Comparison of ENCODE assay signal across 8 cellular contexts in genomic region chr9:114033397-114034103, GRCh38. TPM values are rescaled to one million over a fixed set of nuclear protein-coding genes. Genes with fewer than 3 reads are reported as not detected.
DNase-seq lines count a peak whose midpoint lies in the region; ATAC-seq, FAIRE-seq and TF ChIP-seq lines count a peak whose summit lies in the region.

No MANE protein-coding gene starts in this region.

- TF ChIP-seq EP300 in A549 (IDR thresholded peaks at IDR 0.05): no peak
- no peak for TF ChIP-seq EP300 in tibial nerve (IDR thresholded peaks at IDR 0.05)

- H2BK15ac ChIP-seq in H9 (ENCODE audit: low read depth, low read length): no peak overlapping the region

- no peak for TF ChIP-seq POLR2A in A549 (IDR thresholded peaks at IDR 0.05; ENCODE audit: low read length)
- TF ChIP-seq POLR2A in adrenal gland (IDR thresholded peaks at IDR 0.05): no peak
- no peak for TF ChIP-seq POLR2A in tibial nerve (IDR thresholded peaks at IDR 0.05)

- no peaks in the 10 kb centered on the region for H3K79me1 ChIP-seq in H9 (ENCODE audit: insufficient read depth, low read depth, low read length, poor library complexity, severe bottlenecking)

- H2BK20ac ChIP-seq in H9 (ENCODE audit: low read depth, low read length, poor library complexity, severe bottlenecking): no peak overlapping the region

- no peak overlapping the region for H4K8ac ChIP-seq in H9 (replicated peaks; ENCODE audit: insufficient read length, low read depth, low read length)

- no peaks in the 10 kb centered on the region for H3K23me2 ChIP-seq in H9 (ENCODE audit: insufficient read length, low read depth, low read length, poor library complexity, severe bottlenecking)

- no peak overlapping the region for H3T11ph ChIP-seq in H9 (ENCODE audit: low read length)

- no peak overlapping the region for H2AFZ ChIP-seq in H9 (ENCODE audit: low read length)

- H3K4ac ChIP-seq in H9 (ENCODE audit: low read depth, low read length): no peak overlapping the region

- H3K9ac ChIP-seq in H9 (ENCODE audit: extremely low read depth, insufficient read length, low read length): no peak overlapping the region

- CTCF ChIA-PET in A549 (lab: Yijun Ruan, JAX): interaction anchor here (0.6 to 4.9 kb wide), 14 partner anchors 9 to 974 kb away, joined by 3 to 20 read pairs (median 4); no protein-coding TSS in a partner anchor

- intact Hi-C loops in adrenal gland (cut with DNase I) (no loop called here), natural killer cell (cut with micrococcal nuclease) (no loop called here)

- H3K23ac ChIP-seq in H9 (ENCODE audit: insufficient read length, low read depth, low read length): no peak overlapping the region

- H3K4me1 ChIP-seq in A549 (no peaks in the 10 kb centered on the region), H9 (ENCODE audit: insufficient read depth, low read length) (peaks cover 4% of the 10 kb centered on the region; the same call in 1 of the 2 replicates), adrenal gland (replicated peaks in 1 of 2) (no peaks in the 10 kb centered on the region), tibial nerve (peaks cover 0 to 12% (median 0%) of the 10 kb centered on the region in 4 donors)

- POLR2A ChIA-PET in A549 (lab: Yijun Ruan, JAX): no interaction called here

- H3K9me3 Mint-ChIP-seq in H9: no peaks in the 10 kb centered on the region
- H3K9me3 Mint-ChIP-seq in natural killer cell: no peaks in the 10 kb centered on the region

- peaks cover 17 to 57% (median 31%) of the 10 kb centered on the region in 3 experiments; a peak in 6 of 7 replicates for H3K36me3 Mint-ChIP-seq in H9 (ENCODE audit: insufficient read depth in 1 of 3, low read depth in 3 of 3)
- no peaks in the 10 kb centered on the region for H3K36me3 Mint-ChIP-seq in natural killer cell

- no peak overlapping the region for H3K4me3 ChIP-seq in A549
- H3K4me3 ChIP-seq in adrenal gland: no peak overlapping the region
- no peak overlapping the region for H3K4me3 ChIP-seq in tibial nerve

- TF ChIP-seq RAD21 in A549 (conservative IDR thresholded peaks at IDR 0.05 in 1 of 2, IDR thresholded peaks at IDR 0.05 in 1 of 2): peak; percentile 44 to 64; a peak in 3 of 5 replicates

- H3K56ac ChIP-seq in H9 (ENCODE audit: insufficient read length, low read depth, low read length): no peak overlapping the region

- H3K79me2 ChIP-seq in H9 (ENCODE audit: insufficient read depth, low read length): no peaks in the 10 kb centered on the region

- H4K20me1 ChIP-seq in H9 (ENCODE audit: control insufficient read depth, insufficient read depth, insufficient read length): no peaks in the 10 kb centered on the region

- no peaks in the 10 kb centered on the region for H3K27me3 ChIP-seq in H9 (ENCODE audit: insufficient read depth, low read length)
- H3K27me3 ChIP-seq in adrenal gland: no peaks in the 10 kb centered on the region
- no peaks in the 10 kb centered on the region for H3K27me3 ChIP-seq in tibial nerve

- H3K4me2 ChIP-seq in A549: no peak overlapping the region
- no peak overlapping the region for H3K4me2 ChIP-seq in H9 (ENCODE audit: insufficient read depth, insufficient read length, low read length)

- no peak overlapping the region for H4K91ac ChIP-seq in H9 (ENCODE audit: insufficient read length, low read depth, low read length)

- no peaks in the 10 kb centered on the region for H3K27me3 Mint-ChIP-seq in H9 (ENCODE audit: low read depth)
- H3K27me3 Mint-ChIP-seq in natural killer cell (ENCODE audit: low read depth in 2 of 2): no peaks in the 10 kb centered on the region

- peak in 1 of 2 experiments; percentile 73; a peak in 3 of 6 replicates for ATAC-seq in A549
- no peak for ATAC-seq in natural killer cell

- H2AK5ac ChIP-seq in H9 (ENCODE audit: insufficient read length, low read length): no peak overlapping the region

- no peak overlapping the region for H2BK120ac ChIP-seq in H9 (ENCODE audit: low read depth, low read length, poor library complexity, severe bottlenecking)

- no peak overlapping the region for H3K18ac ChIP-seq in H9 (ENCODE audit: insufficient read length, low read depth, low read length)

- no peak overlapping the region for H3K27ac ChIP-seq in A549
- no peak overlapping the region for H3K27ac ChIP-seq in H9 (ENCODE audit: insufficient read length, low read depth, low read length)
- no peak overlapping the region for H3K27ac ChIP-seq in adrenal gland
- no peak overlapping the region for H3K27ac ChIP-seq in tibial nerve

- peaks cover 0 to 53% of the 10 kb centered on the region in 2 donors for H3K36me3 ChIP-seq in adrenal gland (replicated peaks in 1 of 2)
- peaks cover 2 to 94% (median 4%) of the 10 kb centered on the region in 3 donors for H3K36me3 ChIP-seq in tibial nerve

- FAIRE-seq in A549 (lab: Jason Lieb, UNC): no peak

- H2BK12ac ChIP-seq in H9 (ENCODE audit: insufficient read length, low read depth, low read length): no peak overlapping the region

- peak overlapping the region in 1 of 3 experiments; percentile 55; a peak in 1 of 7 replicates for H3K27ac Mint-ChIP-seq in H9
- H3K27ac Mint-ChIP-seq in natural killer cell: no peak overlapping the region

- TF ChIP-seq CTCF in A549 (IDR thresholded peaks at IDR 0.05): peak; percentile 33
- TF ChIP-seq CTCF in H9 (conservative IDR thresholded peaks at IDR 0.05): peak; percentile 75
- peak; percentile 20 to 42 (median 38) for TF ChIP-seq CTCF in adrenal gland (IDR thresholded peaks at IDR 0.05)
- peak; percentile 9 to 54 (median 40) for TF ChIP-seq CTCF in tibial nerve (IDR thresholded peaks at IDR 0.05)
- no peak for TF ChIP-seq CTCF in natural killer cell (IDR thresholded peaks at IDR 0.05)

- H2BK5ac ChIP-seq in H9 (ENCODE audit: insufficient read length, low read length): no peak overlapping the region

- H3K4me1 Mint-ChIP-seq in H9 (peaks cover 12 to 19% of the 10 kb centered on the region in 2 experiments), natural killer cell (no peaks in the 10 kb centered on the region)

- no peak overlapping the region for H3K4me3 Mint-ChIP-seq in H9
- no peak overlapping the region for H3K4me3 Mint-ChIP-seq in natural killer cell

- no peak overlapping the region for H3K14ac ChIP-seq in H9 (ENCODE audit: insufficient read depth, low read length)

- H4K5ac ChIP-seq in H9 (ENCODE audit: insufficient read length, low read depth, low read length): no peak overlapping the region

- DNase-seq in A549 (ENCODE audit: low read depth in 1 of 2, low spot score in 1 of 2): peak in 1 of 2 experiments; percentile 13
- peak; percentile 68 for DNase-seq in H9
- peak in 2 of 7 donors; percentile 26 to 54 for DNase-seq in adrenal gland
- peak; percentile 80 for DNase-seq in iPS-NIHi11 (ENCODE audit: low spot score)
- DNase-seq in tibial nerve (ENCODE audit: low spot score in 2 of 2): no peak
- DNase-seq in natural killer cell: no peak
- no peak for DNase-seq in GM19240 (ENCODE audit: insufficient read length, low spot score)
- no peak for DNase-seq in HCEC 1CT

- WGBS in A549 (ENCODE audit: missing lambda C conversion rate): 71% methylated on average over 10 of the region's 12 CpGs
- no CpG with 5 or more reads among the region's 12 CpGs for WGBS in H9 (ENCODE audit: extremely low coverage, insufficient read length, low lambda C conversion rate)
- WGBS in adrenal gland, 4 donors: 59 to 84% (median 71%) methylated on average over 6 to 12 of the region's 12 CpGs
- WGBS in tibial nerve, 2 donors: 57 to 64% methylated on average over 11 to 12 of the region's 12 CpGs

- H3K9me3 ChIP-seq in A549: no peaks in the 10 kb centered on the region
- H3K9me3 ChIP-seq in H9 (ENCODE audit: control insufficient read depth, low read depth, low read length): no peaks in the 10 kb centered on the region
- H3K9me3 ChIP-seq in adrenal gland (replicated peaks in 1 of 3): no peaks in the 10 kb centered on the region
- peaks cover 0 to 15% (median 0%) of the 10 kb centered on the region in 4 donors for H3K9me3 ChIP-seq in tibial nerve

TF ChIP-seq in A549, 52 proteins besides CTCF, POLR2A, EP300 and RAD21 (continues in another document):
- no peak for TF ChIP-seq EHF (CRISPR knock-in tag; IDR thresholded peaks at IDR 0.05)
- no peak for TF ChIP-seq E2F6 (IDR thresholded peaks at IDR 0.05; ENCODE audit: borderline replicate concordance, low read depth)
- TF ChIP-seq RFX5 (IDR thresholded peaks at IDR 0.05): no peak
- TF ChIP-seq HEYL (CRISPR knock-in tag; IDR thresholded peaks at IDR 0.05): no peak
- no peak for TF ChIP-seq FOSL2 (IDR thresholded peaks at IDR 0.05)
- no peak for TF ChIP-seq FOSL2 (CRISPR knock-in tag; IDR thresholded peaks at IDR 0.05)
- no peak for TF ChIP-seq JUNB (IDR thresholded peaks at IDR 0.05)
- TF ChIP-seq NFE2L2 (conservative IDR thresholded peaks at IDR 0.05; ENCODE audit: low read length): no peak
- TF ChIP-seq HOXB13 (CRISPR knock-in tag; IDR thresholded peaks at IDR 0.05; ENCODE audit: low read depth): no peak
- no peak for TF ChIP-seq GATA3 (IDR thresholded peaks at IDR 0.05; ENCODE audit: borderline replicate concordance)
- no peak for TF ChIP-seq ZNF302 (CRISPR knock-in tag; IDR thresholded peaks at IDR 0.05)
- TF ChIP-seq BHLHE40 (IDR thresholded peaks at IDR 0.05; ENCODE audit: low read depth, low read length): no peak
- TF ChIP-seq MAZ (IDR thresholded peaks at IDR 0.05; ENCODE audit: borderline replicate concordance, low read depth, low read length): no peak

RNA-seq across cellular contexts. Expression of gene AMBP, which starts 44.5 kb away (rescaled TPM):
- polyA plus RNA-seq in A549 (2011; rRNA removed): 9.4 and 9.9 TPM in 2 replicates
- 5.5 and 6.4 TPM in 2 replicates for polyA plus RNA-seq in A549 (2012; cell fraction: cytosol; rRNA removed)
- polyA plus RNA-seq in A549 (2012; cell fraction: nucleus; rRNA removed): 9.1 and 9.3 TPM in 2 replicates
- 6.1 to 9.2 TPM (median 6.8 TPM) in 3 replicates for polyA plus RNA-seq in A549 (2017; fragmentation: RNase III; extraction: RNeasy Plus Mini Kit Qiagen cat#74134 plus additional on column Dnase treatment)
- polyA minus RNA-seq in A549 (2011; rRNA and poly(A)+ RNA removed): 4.5 and 8.3 TPM in 2 replicates
- 0.20 and 0.81 TPM in 2 replicates for total RNA-seq in H9 (2021)
- total RNA-seq in adrenal gland: 1 to 10 TPM in 2 of 8 donors, under 1 TPM in 2, not detected in 4; 0.32 to 2.8 (median 1.6) TPM
- under 1 TPM in 2 of 3 donors, not detected in 1; 0.40 to 0.44 TPM for polyA plus RNA-seq in adrenal gland
- total RNA-seq in tibial nerve: not detected
- not detected for total RNA-seq in natural killer cell

Comparison
In these comparisons a context has a peak if more than half of its experiments do, and no peak if none do; other contexts are left out.
1. DNase-seq: peak in H9 (single experiment) and iPS-NIHi11 (single experiment); none in tibial nerve (0 of 2), natural killer cell (single experiment), GM19240 (single experiment) and HCEC 1CT (single experiment).